ENCODE assay signal across 11 cellular contexts in genomic region chr22:41526226-41526531, GRCh38. TPM values are rescaled to one million over a fixed set of nuclear protein-coding genes. Genes with fewer than 3 reads are reported as not detected.
DNase-seq lines count a peak whose midpoint lies in the region; ATAC-seq and TF ChIP-seq lines count a peak whose summit lies in the region.
"Had no signal": no experiment of that assay in that cellular context is flagged by ENCODE, and none has a peak within 500 bp of the region (broad histone marks: within the 10 kb centered on the region; RNA-seq: fewer than 3 reads in every experiment).

No MANE protein-coding gene starts in this region.

- no peaks in the 10 kb centered on the region for H3K27me3 Mint-ChIP-seq in central memory CD8-positive, alpha-beta T cell
- H3K27me3 Mint-ChIP-seq in naive thymus-derived CD4-positive, alpha-beta T cell: no peaks in the 10 kb centered on the region
- no peaks in the 10 kb centered on the region for H3K27me3 Mint-ChIP-seq in activated T-helper 2 cell treated with anti-CD3 and anti-CD28 coated beads, Interferon-gamma antibody, Interleukin-2, Interleukin-4, amounts not matched to agents 10 μg/mL and 5 μg/mL and 100 μg/mL, durations not matched to agents 14 hours and 24 hours and 36 hours (ENCODE audit: low read depth)

- CTCF ChIA-PET in naive thymus-derived CD4-positive, alpha-beta T cell (lab: Charles Lee): interaction anchor here (0.6 to 5.2 kb wide), 2 partner anchors 123 to 731 kb away, joined by 3 to 77 read pairs; no protein-coding TSS in a partner anchor

- POLR2A ChIA-PET in naive thymus-derived CD4-positive, alpha-beta T cell (lab: Charles Lee): interaction anchor here (1.4 kb wide), 1 partner anchor 8 kb away, joined by 3 read pairs; no protein-coding TSS in a partner anchor

- TF ChIP-seq CTCF in upper lobe of right lung (IDR thresholded peaks at IDR 0.05): no peak

- peaks cover 0 to 78% (median 3%) of the 10 kb centered on the region in 3 experiments for H3K36me3 ChIP-seq in naive thymus-derived CD4-positive, alpha-beta T cell (ENCODE audit: control insufficient read depth in 2 of 3, insufficient read depth in 3 of 3, low read length in 3 of 3)
- peaks cover 79% of the 10 kb centered on the region for H3K36me3 ChIP-seq in upper lobe of right lung

- intact Hi-C loops in Right ventricle myocardium inferior (cut with DNase I) (no loop called here), left ventricle myocardium superior (cut with micrococcal nuclease) (loop anchor here (5.0 kb wide), 1 partner anchor 124 kb away; no protein-coding TSS in a partner anchor), upper lobe of right lung (cut with DNase I) (loop anchor here (5.0 kb wide), 1 partner anchor 124 kb away; no protein-coding TSS in a partner anchor)
- intact Hi-C loops in naive thymus-derived CD4-positive, alpha-beta T cell (cut with micrococcal nuclease): loop anchor here (1.0 to 10.0 kb wide), 4 partner anchors 18 to 601 kb away; partner anchors contain the start of gene POLR3H (in 1 of the 2)
- intact Hi-C loops in activated T-helper 2 cell treated with anti-CD3 and anti-CD28 coated beads, Interferon-gamma antibody, Interleukin-2, Interleukin-4, amounts not matched to agents 10 μg/mL and 5 μg/mL and 100 μg/mL, durations not matched to agents 14 hours and 24 hours and 36 hours (cut with micrococcal nuclease): loop anchor here (2.0 kb wide), 1 partner anchor 123 kb away; no protein-coding TSS in a partner anchor

- peak; percentile 31 for DNase-seq in Right ventricle myocardium inferior (ENCODE audit: missing footprints)
- DNase-seq in left ventricle myocardium superior: no peak
- no peak for DNase-seq in central memory CD8-positive, alpha-beta T cell (ENCODE audit: low spot score in 2 of 2)
- no peak for DNase-seq in naive thymus-derived CD4-positive, alpha-beta T cell
- DNase-seq in upper lobe of right lung: no peak
- DNase-seq in activated T-helper 2 cell treated with anti-CD3 and anti-CD28 coated beads, Interferon-gamma antibody, Interleukin-2, Interleukin-4, amounts not matched to agents 10 μg/mL and 5 μg/mL and 100 μg/mL, durations not matched to agents 14 hours and 24 hours and 36 hours (ENCODE audit: low spot score): no peak
- no peak for DNase-seq in NCI-H524 treated with DMSO at 0.1 percent for 48 hours (lab: John Stamatoyannopoulos, UW)
- DNase-seq in NCI-H1105 treated with DMSO at 0.1 percent for 48 hours (lab: John Stamatoyannopoulos, UW): no peak
- DNase-seq: NCI-H1436 treated with DMSO at 0.1 percent for 48 hours had no signal

- peak overlapping the region; percentile 41 for H3K27ac Mint-ChIP-seq in central memory CD8-positive, alpha-beta T cell (ENCODE audit: low read depth)
- peak overlapping the region in 7 of 9 donors; percentile 13 to 89 (median 77) for H3K27ac Mint-ChIP-seq in naive thymus-derived CD4-positive, alpha-beta T cell
- no peak overlapping the region for H3K27ac Mint-ChIP-seq in activated T-helper 2 cell treated with anti-CD3 and anti-CD28 coated beads, Interferon-gamma antibody, Interleukin-2, Interleukin-4, amounts not matched to agents 10 μg/mL and 5 μg/mL and 100 μg/mL, durations not matched to agents 14 hours and 24 hours and 36 hours

- peak overlapping the region; percentile 48 for H3K27ac ChIP-seq in naive thymus-derived CD4-positive, alpha-beta T cell (ENCODE audit: low read depth, low read length)
- peak overlapping the region; percentile 44 for H3K27ac ChIP-seq in upper lobe of right lung
- H3K27ac ChIP-seq: C4-2B had no signal

- ATAC-seq in Right ventricle myocardium inferior (no peak), left ventricle myocardium superior (no peak), upper lobe of right lung (no peak)
- no peak for ATAC-seq in central memory CD8-positive, alpha-beta T cell (replicated peaks; ENCODE audit: extremely low read depth, poor library complexity, severe bottlenecking)
- no peak for ATAC-seq in naive thymus-derived CD4-positive, alpha-beta T cell

- peaks cover 10 to 16% of the 10 kb centered on the region in 2 donors for H3K4me1 ChIP-seq in naive thymus-derived CD4-positive, alpha-beta T cell (ENCODE audit: control insufficient read depth in 2 of 2, insufficient read depth in 2 of 2, low read length in 2 of 2)
- H3K4me1 ChIP-seq in upper lobe of right lung: peaks cover 28% of the 10 kb centered on the region

- peaks cover 24% of the 10 kb centered on the region for H3K36me3 Mint-ChIP-seq in central memory CD8-positive, alpha-beta T cell (ENCODE audit: insufficient read depth)
- H3K36me3 Mint-ChIP-seq in naive thymus-derived CD4-positive, alpha-beta T cell: peaks cover 0 to 10% (median 5%) of the 10 kb centered on the region in 5 donors
- peaks cover 47% of the 10 kb centered on the region for H3K36me3 Mint-ChIP-seq in activated T-helper 2 cell treated with anti-CD3 and anti-CD28 coated beads, Interferon-gamma antibody, Interleukin-2, Interleukin-4, amounts not matched to agents 10 μg/mL and 5 μg/mL and 100 μg/mL, durations not matched to agents 14 hours and 24 hours and 36 hours (ENCODE audit: low read depth)

- H3K9me3 Mint-ChIP-seq in central memory CD8-positive, alpha-beta T cell: no peaks in the 10 kb centered on the region
- no peaks in the 10 kb centered on the region for H3K9me3 Mint-ChIP-seq in naive thymus-derived CD4-positive, alpha-beta T cell
- H3K9me3 Mint-ChIP-seq in activated T-helper 2 cell treated with anti-CD3 and anti-CD28 coated beads, Interferon-gamma antibody, Interleukin-2, Interleukin-4, amounts not matched to agents 10 μg/mL and 5 μg/mL and 100 μg/mL, durations not matched to agents 14 hours and 24 hours and 36 hours: no peaks in the 10 kb centered on the region

- H3K27me3 ChIP-seq in naive thymus-derived CD4-positive, alpha-beta T cell (ENCODE audit: control insufficient read depth in 2 of 2, insufficient read depth in 2 of 2, low read length in 2 of 2): no peaks in the 10 kb centered on the region
- H3K27me3 ChIP-seq in upper lobe of right lung: no peaks in the 10 kb centered on the region

- no peaks in the 10 kb centered on the region for H3K9me3 ChIP-seq in naive thymus-derived CD4-positive, alpha-beta T cell (ENCODE audit: control insufficient read depth in 2 of 3, low read length in 3 of 3)
- H3K9me3 ChIP-seq in upper lobe of right lung: no peaks in the 10 kb centered on the region

- H3K4me1 Mint-ChIP-seq in central memory CD8-positive, alpha-beta T cell: no peaks in the 10 kb centered on the region
- peaks cover 0 to 25% (median 20%) of the 10 kb centered on the region in 7 donors for H3K4me1 Mint-ChIP-seq in naive thymus-derived CD4-positive, alpha-beta T cell
- peaks cover 3% of the 10 kb centered on the region for H3K4me1 Mint-ChIP-seq in activated T-helper 2 cell treated with anti-CD3 and anti-CD28 coated beads, Interferon-gamma antibody, Interleukin-2, Interleukin-4, amounts not matched to agents 10 μg/mL and 5 μg/mL and 100 μg/mL, durations not matched to agents 14 hours and 24 hours and 36 hours (ENCODE audit: low read depth)

- no peak overlapping the region for H3K4me3 ChIP-seq in naive thymus-derived CD4-positive, alpha-beta T cell (ENCODE audit: low read length)
- H3K4me3 ChIP-seq in upper lobe of right lung: no peak overlapping the region

- H3K4me3 Mint-ChIP-seq in central memory CD8-positive, alpha-beta T cell: no peak overlapping the region
- peak overlapping the region in 1 of 10 donors; percentile 56 for H3K4me3 Mint-ChIP-seq in naive thymus-derived CD4-positive, alpha-beta T cell
- H3K4me3 Mint-ChIP-seq in activated T-helper 2 cell treated with anti-CD3 and anti-CD28 coated beads, Interferon-gamma antibody, Interleukin-2, Interleukin-4, amounts not matched to agents 10 μg/mL and 5 μg/mL and 100 μg/mL, durations not matched to agents 14 hours and 24 hours and 36 hours (ENCODE audit: low read depth): no peak overlapping the region

RNA-seq across cellular contexts. Expression of gene POLR3H, which starts 18.1 kb away (rescaled TPM):
- total RNA-seq in Right ventricle myocardium inferior (20.1 TPM), left ventricle myocardium superior (17.9 TPM), upper lobe of right lung (43.7 TPM)
- 10 to 100 TPM; 21.7 to 59.6 (median 28.5) TPM for total RNA-seq in naive thymus-derived CD4-positive, alpha-beta T cell
- polyA plus RNA-seq in naive thymus-derived CD4-positive, alpha-beta T cell: 10 to 100 TPM; 24.2 to 32.2 TPM
- 28.6 and 33.2 TPM in 2 replicates for total RNA-seq in activated T-helper 2 cell treated with anti-CD3 and anti-CD28 coated beads, Interferon-gamma antibody, Interleukin-2, Interleukin-4, amounts not matched to agents 10 μg/mL and 5 μg/mL and 100 μg/mL, durations not matched to agents 14 hours and 24 hours and 36 hours

RNA-seq across cellular contexts. Expression of gene CSDC2, which starts 34.6 kb away (rescaled TPM):
- total RNA-seq in Right ventricle myocardium inferior (265 TPM), left ventricle myocardium superior (223 TPM), upper lobe of right lung (6.3 TPM)
- not detected for total RNA-seq in naive thymus-derived CD4-positive, alpha-beta T cell
- not detected for polyA plus RNA-seq in naive thymus-derived CD4-positive, alpha-beta T cell
- not detected in 2 replicates for total RNA-seq in activated T-helper 2 cell treated with anti-CD3 and anti-CD28 coated beads, Interferon-gamma antibody, Interleukin-2, Interleukin-4, amounts not matched to agents 10 μg/mL and 5 μg/mL and 100 μg/mL, durations not matched to agents 14 hours and 24 hours and 36 hours
- polyA plus RNA-seq: keratinocyte had no signal

RNA-seq across cellular contexts. Expression of gene ACO2, which starts 57.3 kb away (rescaled TPM):
- total RNA-seq in Right ventricle myocardium inferior (810 TPM), left ventricle myocardium superior (887 TPM), upper lobe of right lung (84.1 TPM)
- total RNA-seq in naive thymus-derived CD4-positive, alpha-beta T cell: 10 to 100 TPM; 64.5 to 84.8 (median 70.3) TPM
- polyA plus RNA-seq in naive thymus-derived CD4-positive, alpha-beta T cell: 100 to 1,000 TPM in 1 of 2 donors, 10 to 100 TPM in 1; 60.5 to 101 TPM
- total RNA-seq in activated T-helper 2 cell treated with anti-CD3 and anti-CD28 coated beads, Interferon-gamma antibody, Interleukin-2, Interleukin-4, amounts not matched to agents 10 μg/mL and 5 μg/mL and 100 μg/mL, durations not matched to agents 14 hours and 24 hours and 36 hours: 94.1 and 96.1 TPM in 2 replicates

RNA-seq across cellular contexts. Expression of gene PHF5A, which starts 57.7 kb away (rescaled TPM):
- 25.5 TPM for total RNA-seq in Right ventricle myocardium inferior
- 20.2 TPM for total RNA-seq in left ventricle myocardium superior
- 10 to 100 TPM; 27.8 to 63.9 (median 36.0) TPM for total RNA-seq in naive thymus-derived CD4-positive, alpha-beta T cell
- polyA plus RNA-seq in naive thymus-derived CD4-positive, alpha-beta T cell: 10 to 100 TPM; 22.4 to 25.8 TPM
- 32.9 TPM for total RNA-seq in upper lobe of right lung
- total RNA-seq in activated T-helper 2 cell treated with anti-CD3 and anti-CD28 coated beads, Interferon-gamma antibody, Interleukin-2, Interleukin-4, amounts not matched to agents 10 μg/mL and 5 μg/mL and 100 μg/mL, durations not matched to agents 14 hours and 24 hours and 36 hours: 72.1 and 74.3 TPM in 2 replicates

Comparison
In these comparisons a context has a peak if more than half of its experiments do, and no peak if none do; other contexts are left out.
1. RNA of gene CSDC2, which starts 34.6 kb away (total RNA-seq): 265 TPM in Right ventricle myocardium inferior (single experiment) and 223 TPM in left ventricle myocardium superior (single experiment); 6.3 TPM in upper lobe of right lung (single experiment), not detected in naive thymus-derived CD4-positive, alpha-beta T cell and not detected in activated T-helper 2 cell treated with anti-CD3 and anti-CD28 coated beads, Interferon-gamma antibody, Interleukin-2, Interleukin-4, amounts not matched to agents 10 μg/mL and 5 μg/mL and 100 μg/mL, durations not matched to agents 14 hours and 24 hours and 36 hours; every median in the first group is over 10 times any median in the second.